In the genomic region with DNA sequence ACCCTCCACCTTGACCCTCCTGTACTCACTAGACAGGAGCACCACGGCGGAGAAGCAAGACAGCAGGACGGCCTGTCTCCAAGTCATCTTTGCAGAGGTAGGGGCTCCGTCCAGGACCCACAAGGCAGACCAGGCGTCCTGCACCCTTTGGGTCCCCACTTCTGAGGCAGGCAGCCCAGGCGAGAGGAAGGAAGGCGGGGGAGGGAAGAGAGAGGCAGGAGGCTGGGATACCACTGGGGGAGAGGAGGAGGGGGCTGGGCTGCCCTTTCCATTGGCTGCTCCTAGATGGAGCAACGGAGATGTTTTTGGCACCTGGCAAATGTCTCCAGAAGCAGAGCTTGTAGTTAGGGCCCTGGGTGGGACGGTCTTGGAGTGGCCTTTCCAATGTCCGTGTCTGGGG, we compare ENCODE assay signal across 33 cellular contexts. TPM values are rescaled to one million over a fixed set of nuclear protein-coding genes. Genes with fewer than 3 reads are reported as not detected.
"Had no signal": no experiment of that assay in that cellular context is flagged by ENCODE, and none has a peak within 500 bp of the region (broad histone marks: within the 10 kb centered on the region; RNA-seq: fewer than 3 reads in every experiment).

A gene with protein sequence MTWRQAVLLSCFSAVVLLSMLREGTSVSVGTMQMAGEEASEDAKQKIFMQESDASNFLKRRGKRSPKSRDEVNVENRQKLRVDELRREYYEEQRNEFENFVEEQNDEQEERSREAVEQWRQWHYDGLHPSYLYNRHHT (minus strand): TSS at position 203 of the 400 bp plus-strand sequence. CDS start 116 bp downstream, at position 87.

- DNase-seq: activated CD4-positive, alpha-beta memory T cell treated with anti-CD3 and anti-CD28 coated beads, Interleukin-2, amount 10 ng/mL, durations not matched to agents 7 days and 5 days; activated CD4-positive, alpha-beta T cell treated with anti-CD3 and anti-CD28 coated beads for 1 hour; activated CD4-positive, alpha-beta T cell treated with anti-CD3 and anti-CD28 coated beads, Interleukin-2, amount 10 ng/mL, durations not matched to agents 7 days and 5 days; activated naive CD4-positive, alpha-beta T cell treated with anti-CD3 and anti-CD28 coated beads for 36 hours; activated naive CD8-positive, alpha-beta T cell treated with anti-CD3 and anti-CD28 coated beads, Interleukin-2, amount 10 ng/mL, durations not matched to agents 7 days and 5 days; activated T-cell treated with anti-CD3 and anti-CD28 coated beads, Interleukin-2, amount 50 U/mL, for 72 hours; cortex of kidney; effector memory CD8-positive, alpha-beta T cell; foreskin fibroblast; hippocampal formation; midbrain; naive thymus-derived CD8-positive, alpha-beta T cell; stimulated activated CD4-positive, alpha-beta T cell treated with anti-CD3 and anti-CD28 coated beads, Interleukin-15, amount 100 ng/mL, for 24 hours; stimulated activated CD4-positive, alpha-beta T cell treated with anti-CD3 and anti-CD28 coated beads, Interleukin-2, amount 100 ng/mL, for 24 hours; stimulated activated naive CD4-positive, alpha-beta T cell; SW 1271; T-helper 17 cell; T1000; tibial artery; WERI-Rb-1 had no signal

- H3K4me3 Mint-ChIP-seq: activated CD4-positive, alpha-beta memory T cell treated with anti-CD3 and anti-CD28 coated beads, Interleukin-2, amount 10 ng/mL, durations not matched to agents 7 days and 5 days; activated CD4-positive, alpha-beta T cell treated with anti-CD3 and anti-CD28 coated beads, Interleukin-2, amount 10 ng/mL, durations not matched to agents 7 days and 5 days; activated naive CD4-positive, alpha-beta T cell treated with anti-CD3 and anti-CD28 coated beads for 36 hours; activated naive CD8-positive, alpha-beta T cell treated with anti-CD3 and anti-CD28 coated beads, Interleukin-2, amount 10 ng/mL, durations not matched to agents 7 days and 5 days; activated T-cell treated with anti-CD3 and anti-CD28 coated beads, Interleukin-2, amount 50 U/mL, for 72 hours; brain; effector memory CD8-positive, alpha-beta T cell; naive thymus-derived CD8-positive, alpha-beta T cell; neural crest cell; T-helper 17 cell had no signal

- H3K9me3 Mint-ChIP-seq: activated CD4-positive, alpha-beta memory T cell treated with anti-CD3 and anti-CD28 coated beads, Interleukin-2, amount 10 ng/mL, durations not matched to agents 7 days and 5 days; activated CD4-positive, alpha-beta T cell treated with anti-CD3 and anti-CD28 coated beads, Interleukin-2, amount 10 ng/mL, durations not matched to agents 7 days and 5 days; activated naive CD4-positive, alpha-beta T cell treated with anti-CD3 and anti-CD28 coated beads for 36 hours; activated naive CD8-positive, alpha-beta T cell treated with anti-CD3 and anti-CD28 coated beads, Interleukin-2, amount 10 ng/mL, durations not matched to agents 7 days and 5 days; activated T-cell treated with anti-CD3 and anti-CD28 coated beads, Interleukin-2, amount 50 U/mL, for 72 hours; brain; effector memory CD8-positive, alpha-beta T cell; naive thymus-derived CD8-positive, alpha-beta T cell; neural crest cell had no signal

- H3K36me3 Mint-ChIP-seq: activated naive CD8-positive, alpha-beta T cell treated with anti-CD3 and anti-CD28 coated beads, Interleukin-2, amount 10 ng/mL, durations not matched to agents 7 days and 5 days; brain; naive thymus-derived CD8-positive, alpha-beta T cell had no signal

- H3K4me1 Mint-ChIP-seq: activated CD4-positive, alpha-beta memory T cell treated with anti-CD3 and anti-CD28 coated beads, Interleukin-2, amount 10 ng/mL, durations not matched to agents 7 days and 5 days; activated CD4-positive, alpha-beta T cell treated with anti-CD3 and anti-CD28 coated beads, Interleukin-2, amount 10 ng/mL, durations not matched to agents 7 days and 5 days; activated naive CD8-positive, alpha-beta T cell treated with anti-CD3 and anti-CD28 coated beads, Interleukin-2, amount 10 ng/mL, durations not matched to agents 7 days and 5 days; brain; naive thymus-derived CD8-positive, alpha-beta T cell; neural crest cell had no signal

- H3K27ac Mint-ChIP-seq: activated CD4-positive, alpha-beta memory T cell treated with anti-CD3 and anti-CD28 coated beads, Interleukin-2, amount 10 ng/mL, durations not matched to agents 7 days and 5 days; activated CD4-positive, alpha-beta T cell treated with anti-CD3 and anti-CD28 coated beads, Interleukin-2, amount 10 ng/mL, durations not matched to agents 7 days and 5 days; activated naive CD4-positive, alpha-beta T cell treated with anti-CD3 and anti-CD28 coated beads for 36 hours; activated naive CD8-positive, alpha-beta T cell treated with anti-CD3 and anti-CD28 coated beads, Interleukin-2, amount 10 ng/mL, durations not matched to agents 7 days and 5 days; activated T-cell treated with anti-CD3 and anti-CD28 coated beads, Interleukin-2, amount 50 U/mL, for 72 hours; brain; effector memory CD8-positive, alpha-beta T cell; T-helper 17 cell had no signal

- H3K27me3 Mint-ChIP-seq: activated CD4-positive, alpha-beta memory T cell treated with anti-CD3 and anti-CD28 coated beads, Interleukin-2, amount 10 ng/mL, durations not matched to agents 7 days and 5 days; activated CD4-positive, alpha-beta T cell treated with anti-CD3 and anti-CD28 coated beads, Interleukin-2, amount 10 ng/mL, durations not matched to agents 7 days and 5 days; activated naive CD8-positive, alpha-beta T cell treated with anti-CD3 and anti-CD28 coated beads, Interleukin-2, amount 10 ng/mL, durations not matched to agents 7 days and 5 days; brain; naive thymus-derived CD8-positive, alpha-beta T cell had no signal

- ATAC-seq: activated T-cell treated with anti-CD3 and anti-CD28 coated beads, Interleukin-2, amount 50 U/mL, for 72 hours; effector memory CD8-positive, alpha-beta T cell; esophagus mucosa; naive thymus-derived CD8-positive, alpha-beta T cell; T-helper 17 cell had no signal

RNA-seq across cellular contexts. Expression of the gene that starts here (rescaled TPM):
- total RNA-seq: activated CD4-positive, alpha-beta memory T cell treated with anti-CD3 and anti-CD28 coated beads, Interleukin-2, amount 10 ng/mL, durations not matched to agents 7 days and 5 days; activated CD4-positive, alpha-beta T cell treated with anti-CD3 and anti-CD28 coated beads, Interleukin-2, amount 10 ng/mL, durations not matched to agents 7 days and 5 days; activated naive CD4-positive, alpha-beta T cell treated with anti-CD3 and anti-CD28 coated beads for 36 hours; activated naive CD8-positive, alpha-beta T cell treated with anti-CD3 and anti-CD28 coated beads, Interleukin-2, amount 10 ng/mL, durations not matched to agents 7 days and 5 days; activated T-cell treated with anti-CD3 and anti-CD28 coated beads, Interleukin-2, amount 50 U/mL, for 72 hours; ascending aorta; cardiac muscle cell; cerebellum; esophagus mucosa; kidney epithelial cell; lower leg skin; naive thymus-derived CD8-positive, alpha-beta T cell; neural crest cell; omental fat pad; pulmonary artery endothelial cell; right atrium auricular region; suprapubic skin; T-helper 17 cell; urinary bladder had no signal
